11 cellular contexts compared by ENCODE assay signal in genomic region chr18:48806551-48807261, GRCh38.
DNase-seq lines count a peak whose midpoint lies in the region; ATAC-seq, FAIRE-seq and TF ChIP-seq lines count a peak whose summit lies in the region.
"Had no signal": no experiment of that assay in that cellular context is flagged by ENCODE, and none has a peak within 500 bp of the region (broad histone marks: within the 10 kb centered on the region; RNA-seq: fewer than 3 reads in every experiment).

No MANE protein-coding gene starts in this region.

- no TSS peak for BruUV-seq in GM12878 (replicated peaks; lab: Mats Ljungman, UMichigan)

- TF ChIP-seq POLR2A in GM12878 (IDR thresholded peaks at IDR 0.05; ENCODE audit: low read depth, low read length): no peak
- TF ChIP-seq POLR2A in vagina (IDR thresholded peaks at IDR 0.05): no peak

- POLR2A ChIA-PET in GM12878 (lab: Charles Lee): no interaction called here

- H3K27ac Mint-ChIP-seq in activated naive CD4-positive, alpha-beta T cell treated with anti-CD3 and anti-CD28 coated beads for 36 hours: no peak overlapping the region

- DNase-seq in activated naive CD4-positive, alpha-beta T cell treated with anti-CD3 and anti-CD28 coated beads for 36 hours: peak; percentile 53
- no peak for DNase-seq in activated naive CD4-positive, alpha-beta T cell treated with Interleukin-2 at 50 U/mL for 16 hours
- no peak for DNase-seq in GM12878 (ENCODE audit: low read depth, low spot score)
- DNase-seq in lower lobe of right lung: peak; percentile 45
- DNase-seq in vagina (ENCODE audit: extremely low spot score in 2 of 2): peak in 1 of 2 donors; percentile 81
- DNase-seq in GM13977 (ENCODE audit: low spot score): no peak
- DNase-seq: activated gamma-delta T cell, NCI-H146 had no signal

- peak; percentile 55 for ATAC-seq in GM12878
- peak in 1 of 2 donors; percentile 23 for ATAC-seq in lower lobe of right lung
- no peak for ATAC-seq in HG03196 (IDR thresholded peaks at IDR 0.05; ENCODE audit: unreplicated experiment)
- no peak for ATAC-seq in HG02884 (IDR thresholded peaks at IDR 0.05; ENCODE audit: unreplicated experiment)
- ATAC-seq: left lung had no signal

- SMC1A ChIA-PET in GM12878 (lab: Charles Lee; ENCODE audit: uncharacterized antibody, unreplicated experiment): interaction anchor here (0.6 to 12.6 kb wide), 7 partner anchors 10 to 114 kb away, joined by 3 to 129 read pairs (median 3); no protein-coding TSS in a partner anchor

- H3K9me3 Mint-ChIP-seq in activated naive CD4-positive, alpha-beta T cell treated with anti-CD3 and anti-CD28 coated beads for 36 hours: no peaks in the 10 kb centered on the region

- CTCF ChIA-PET in activated naive CD4-positive, alpha-beta T cell treated with anti-CD3 and anti-CD28 coated beads for 36 hours (lab: Charles Lee): interaction anchor here (0.7 kb wide), 1 partner anchor 70 kb away, joined by 3 read pairs; no protein-coding TSS in a partner anchor
- CTCF ChIA-PET in GM12878 (lab: Yijun Ruan, JAX): interaction anchor here (1.2 to 3.2 kb wide), 4 partner anchors 13 to 375 kb away, joined by 3 to 17 read pairs (median 8); no protein-coding TSS in a partner anchor

- H3K36me3 ChIP-seq in GM12878 (ENCODE audit: control insufficient read depth in 2 of 2, insufficient read depth in 2 of 2, low read length in 1 of 2) (peaks cover 0 to 2% of the 10 kb centered on the region in 2 experiments; a peak in 1 of 4 replicates), lower lobe of right lung (no peaks in the 10 kb centered on the region), vagina (no peaks in the 10 kb centered on the region)
- H3K36me3 ChIP-seq: left lung had no signal

- H2AFZ ChIP-seq in GM12878 (ENCODE audit: control insufficient read depth, low read depth, low read length): peak overlapping the region; percentile 59

- peaks cover 34% of the 10 kb centered on the region for H3K4me1 ChIP-seq in GM12878 (ENCODE audit: control insufficient read depth, insufficient read depth, low read length)
- H3K4me1 ChIP-seq in lower lobe of right lung: peaks cover 23% of the 10 kb centered on the region
- H3K4me1 ChIP-seq in vagina: peaks cover 11% of the 10 kb centered on the region

- RAD21 ChIA-PET in GM12878 (lab: Charles Lee; ENCODE audit: unreplicated experiment): interaction anchor here (1.0 to 4.7 kb wide), 5 partner anchors 10 to 131 kb away, joined by 3 to 16 read pairs (median 5); no protein-coding TSS in a partner anchor

- no peaks in the 10 kb centered on the region for H3K36me3 Mint-ChIP-seq in activated naive CD4-positive, alpha-beta T cell treated with anti-CD3 and anti-CD28 coated beads for 36 hours (ENCODE audit: low read depth)

- no peaks in the 10 kb centered on the region for H3K27me3 ChIP-seq in GM12878 (replicated peaks in 1 of 2; ENCODE audit: control insufficient read depth in 2 of 2, insufficient read depth in 2 of 2, low read length in 1 of 2)
- H3K27me3 ChIP-seq in lower lobe of right lung (ENCODE audit: low read depth): no peaks in the 10 kb centered on the region
- no peaks in the 10 kb centered on the region for H3K27me3 ChIP-seq in vagina
- H3K27me3 ChIP-seq: left lung had no signal

- H3K79me2 ChIP-seq in GM12878 (ENCODE audit: control insufficient read depth, insufficient read depth, low read length): no peaks in the 10 kb centered on the region

- H3K4me3 ChIP-seq in GM12878 (no peak overlapping the region), lower lobe of right lung (no peak overlapping the region), vagina (no peak overlapping the region)
- H3K4me3 ChIP-seq: left lung had no signal

- no peaks in the 10 kb centered on the region for H3K9me3 ChIP-seq in GM12878 (replicated peaks; ENCODE audit: control insufficient read depth, insufficient read depth, low read length)
- no peaks in the 10 kb centered on the region for H3K9me3 ChIP-seq in lower lobe of right lung
- no peaks in the 10 kb centered on the region for H3K9me3 ChIP-seq in vagina
- H3K9me3 ChIP-seq: left lung had no signal

- no peak for TF ChIP-seq RAD21 in GM12878 (IDR thresholded peaks at IDR 0.05; ENCODE audit: insufficient read depth, low read depth, low read length)

- H4K20me1 ChIP-seq in GM12878 (ENCODE audit: control insufficient read depth, insufficient read depth): no peaks in the 10 kb centered on the region

- H3K9ac ChIP-seq in GM12878 (ENCODE audit: control insufficient read depth, insufficient read depth, low read length): no peak overlapping the region

- no peak for FAIRE-seq in GM12878 (lab: Jason Lieb, UNC)

- H3K4me3 Mint-ChIP-seq in activated naive CD4-positive, alpha-beta T cell treated with anti-CD3 and anti-CD28 coated beads for 36 hours: no peak overlapping the region

- no peaks in the 10 kb centered on the region for H3K27me3 Mint-ChIP-seq in activated naive CD4-positive, alpha-beta T cell treated with anti-CD3 and anti-CD28 coated beads for 36 hours (ENCODE audit: low read depth)

- H3K27ac ChIP-seq in GM12878 (ENCODE audit: control insufficient read depth, insufficient read depth): peak overlapping the region; percentile 53
- H3K27ac ChIP-seq in lower lobe of right lung: peak overlapping the region; percentile 36
- peak overlapping the region; percentile 58 for H3K27ac ChIP-seq in vagina

- TF ChIP-seq CTCF in GM12878 (IDR thresholded peaks at IDR 0.05 in 2 of 3, conservative IDR thresholded peaks at IDR 0.05 in 1 of 3; ENCODE audit: control insufficient read depth in 2 of 3, extremely low read depth in 1 of 3, insufficient read depth in 1 of 3, low read depth in 3 of 3, low read length in 3 of 3): no peak
- TF ChIP-seq CTCF in lower lobe of right lung (IDR thresholded peaks at IDR 0.05): no peak
- no peak for TF ChIP-seq CTCF in vagina (IDR thresholded peaks at IDR 0.05)
- no peak for TF ChIP-seq CTCF in GM13977 (IDR thresholded peaks at IDR 0.05; ENCODE audit: extremely low read depth, insufficient read depth, missing control alignments)

- H3K4me1 Mint-ChIP-seq in activated naive CD4-positive, alpha-beta T cell treated with anti-CD3 and anti-CD28 coated beads for 36 hours (ENCODE audit: low read depth): peaks cover 36% of the 10 kb centered on the region

- H3K4me2 ChIP-seq in GM12878 (ENCODE audit: control insufficient read depth, insufficient read depth): peak overlapping the region; percentile 5; the same call in 1 of the 2 replicates

- intact Hi-C loops in activated naive CD4-positive, alpha-beta T cell treated with anti-CD3 and anti-CD28 coated beads for 36 hours (cut with micrococcal nuclease): no loop called here
- intact Hi-C loops in GM12878 (cut with micrococcal nuclease; ENCODE audit: unreplicated experiment) (no loop called here), lower lobe of right lung (cut with DNase I) (no loop called here), vagina (cut with DNase I) (no loop called here)

- no peak for TF ChIP-seq EP300 in GM12878 (IDR thresholded peaks at IDR 0.05; ENCODE audit: borderline replicate concordance in 1 of 2, control insufficient read depth in 1 of 2, low read depth in 2 of 2, low read length in 2 of 2)

- in situ Hi-C loops in GM12878 (cut with MboI) (loop anchor here (25.0 kb wide), 1 partner anchor 1481 kb away; the partner anchor contains the start of genes CXXC1 and MBD1), GM13977 (cut with MboI; ENCODE audit: low pct_unique_long_range_greater_than_20kb, low sequenced_read_pairs, unreplicated experiment) (no loop called here)

- 45% methylated on average over 11 of the region's 11 CpGs for WGBS in GM12878 (ENCODE audit: insufficient coverage, insufficient replicate concordance, low lambda C conversion rate, missing lambda C conversion rate)

TF ChIP-seq in GM12878, 131 proteins besides CTCF, POLR2A, EP300 and RAD21 (continues in another document):
- no peak for TF ChIP-seq NBN (IDR thresholded peaks at IDR 0.05)
- no peak for TF ChIP-seq RBBP5 (conservative IDR thresholded peaks at IDR 0.05)
- TF ChIP-seq SRF (IDR thresholded peaks at IDR 0.05; ENCODE audit: low read depth in 2 of 2, low read length in 2 of 2): peak in 1 of 2 experiments; percentile 33; a peak in 1 of 4 replicates
- TF ChIP-seq, protein P1, sequence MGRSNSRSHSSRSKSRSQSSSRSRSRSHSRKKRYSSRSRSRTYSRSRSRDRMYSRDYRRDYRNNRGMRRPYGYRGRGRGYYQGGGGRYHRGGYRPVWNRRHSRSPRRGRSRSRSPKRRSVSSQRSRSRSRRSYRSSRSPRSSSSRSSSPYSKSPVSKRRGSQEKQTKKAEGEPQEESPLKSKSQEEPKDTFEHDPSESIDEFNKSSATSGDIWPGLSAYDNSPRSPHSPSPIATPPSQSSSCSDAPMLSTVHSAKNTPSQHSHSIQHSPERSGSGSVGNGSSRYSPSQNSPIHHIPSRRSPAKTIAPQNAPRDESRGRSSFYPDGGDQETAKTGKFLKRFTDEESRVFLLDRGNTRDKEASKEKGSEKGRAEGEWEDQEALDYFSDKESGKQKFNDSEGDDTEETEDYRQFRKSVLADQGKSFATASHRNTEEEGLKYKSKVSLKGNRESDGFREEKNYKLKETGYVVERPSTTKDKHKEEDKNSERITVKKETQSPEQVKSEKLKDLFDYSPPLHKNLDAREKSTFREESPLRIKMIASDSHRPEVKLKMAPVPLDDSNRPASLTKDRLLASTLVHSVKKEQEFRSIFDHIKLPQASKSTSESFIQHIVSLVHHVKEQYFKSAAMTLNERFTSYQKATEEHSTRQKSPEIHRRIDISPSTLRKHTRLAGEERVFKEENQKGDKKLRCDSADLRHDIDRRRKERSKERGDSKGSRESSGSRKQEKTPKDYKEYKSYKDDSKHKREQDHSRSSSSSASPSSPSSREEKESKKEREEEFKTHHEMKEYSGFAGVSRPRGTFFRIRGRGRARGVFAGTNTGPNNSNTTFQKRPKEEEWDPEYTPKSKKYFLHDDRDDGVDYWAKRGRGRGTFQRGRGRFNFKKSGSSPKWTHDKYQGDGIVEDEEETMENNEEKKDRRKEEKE (IDR thresholded peaks at IDR 0.05): no peak
- peak; percentile 78; the same call in 1 of the 2 replicates for TF ChIP-seq TCF7 (IDR thresholded peaks at IDR 0.05; ENCODE audit: borderline replicate concordance)
- TF ChIP-seq EED (IDR thresholded peaks at IDR 0.05; ENCODE audit: low read depth): peak; percentile 78
- no peak for TF ChIP-seq ZNF384 (IDR thresholded peaks at IDR 0.05; ENCODE audit: borderline replicate concordance, low read depth, low read length)

Comparison
In these comparisons a context has a peak if more than half of its experiments do, and no peak if none do; other contexts are left out.
1. DNase-seq: peak in activated naive CD4-positive, alpha-beta T cell treated with anti-CD3 and anti-CD28 coated beads for 36 hours (single experiment) and lower lobe of right lung (single experiment); none in activated naive CD4-positive, alpha-beta T cell treated with Interleukin-2 at 50 U/mL for 16 hours (single experiment), GM12878 (single experiment) and GM13977 (single experiment).
2. Peak in every context shown above with its lines, with median percentiles within 50 percentile points of each other: H3K27ac ChIP-seq.